8 cellular contexts compared by ENCODE assay signal in genomic region chr2:201235865-201236811, GRCh38. TPM values are rescaled to one million over a fixed set of nuclear protein-coding genes. Genes with fewer than 3 reads are reported as not detected.
DNase-seq lines count a peak whose midpoint lies in the region; ATAC-seq and TF ChIP-seq lines count a peak whose summit lies in the region.

No MANE protein-coding gene starts in this region.

- H3K27me3 ChIP-seq in thoracic aorta (replicated peaks; ENCODE audit: insufficient read depth) = no peaks in the 10 kb centered on the region

- H3K27ac ChIP-seq in 22Rv1 = no peak overlapping the region
- peak overlapping the region; percentile 11; the same call in 1 of the 2 replicates for H3K27ac ChIP-seq in VCaP
- H3K27ac ChIP-seq in thoracic aorta = no peak overlapping the region

- H3K9me3 ChIP-seq in thoracic aorta = no peaks in the 10 kb centered on the region

- peak overlapping the region; percentile 17 for H3K4me3 ChIP-seq in thoracic aorta

- peaks cover 7 to 19% of the 10 kb centered on the region in 2 donors for H3K4me1 ChIP-seq in thoracic aorta (ENCODE audit: control insufficient read depth in 1 of 2, low read depth in 2 of 2)

- DNase-seq in GM04504 (ENCODE audit: low read depth) (peak; percentile 64), NCI-H2171 treated with DMSO at 0.1 percent for 48 hours (lab: John Stamatoyannopoulos, UW) (peak; percentile 56), midbrain (lab: John Stamatoyannopoulos, UW) (peak; percentile 70), thoracic aorta (ENCODE audit: low spot score) (peak; percentile 30)
- DNase-seq in effector CD4-positive, alpha-beta T cell = peak; percentile 55

- H3K36me3 ChIP-seq in thoracic aorta = no peaks in the 10 kb centered on the region

- peak; percentile 46 for ATAC-seq in thoracic aorta (ENCODE audit: insufficient number of reproducible peaks, low FRiP score, low read depth)
- ATAC-seq in HG02852 (IDR thresholded peaks at IDR 0.05; ENCODE audit: unreplicated experiment) = no peak

- TF ChIP-seq CTCF in 22Rv1 (IDR thresholded peaks at IDR 0.05) (peak; percentile 73), VCaP (conservative IDR thresholded peaks at IDR 0.05) (peak; percentile 78), thoracic aorta (IDR thresholded peaks at IDR 0.05) (peak; percentile 62)

RNA-seq across cellular contexts. Expression of gene CASP8, which starts 24.2 kb away (rescaled TPM):
- 10 to 100 TPM; 11.5 to 14.6 TPM for total RNA-seq in thoracic aorta

RNA-seq across cellular contexts. Expression of gene CASP10, which starts 53.2 kb away (rescaled TPM):
- 10 to 100 TPM; 10.3 to 12.3 TPM for total RNA-seq in thoracic aorta
